40 cellular contexts compared by ENCODE assay signal in genomic region chr16:24091125-24091524, GRCh38.
"Had no signal": no experiment of that assay in that cellular context is flagged by ENCODE, and none has a peak within 500 bp of the region (broad histone marks: within the 10 kb centered on the region; RNA-seq: fewer than 3 reads in every experiment).

No MANE protein-coding gene starts in this region.

- DNase-seq: activated effector memory CD4-positive, alpha-beta T cell treated with anti-CD3 and anti-CD28 coated beads, Interleukin-2, amount 50 U/mL, for 16 hours; activated effector memory CD4-positive, alpha-beta T cell treated with Interleukin-2 at 50 U/mL for 16 hours; activated gamma-delta T cell; activated gamma-delta T cell treated with Interleukin-2 at 50 U/mL for 16 hours; activated naive CD4-positive, alpha-beta T cell; activated naive CD4-positive, alpha-beta T cell treated with anti-CD3 and anti-CD28 coated beads for 36 hours; activated naive CD4-positive, alpha-beta T cell treated with anti-CD3 and anti-CD28 coated beads, Interleukin-2, amount 10 ng/mL, durations not matched to agents 7 days and 5 days; activated naive CD4-positive, alpha-beta T cell treated with anti-CD3 and anti-CD28 coated beads, Interleukin-2, amount 50 U/mL, for 16 hours; activated naive CD4-positive, alpha-beta T cell treated with Interleukin-2 at 50 U/mL for 16 hours; activated naive CD8-positive, alpha-beta T cell treated with anti-CD3 and anti-CD28 coated beads for 36 hours; activated naive CD8-positive, alpha-beta T cell treated with anti-CD3 and anti-CD28 coated beads, Interleukin-2, amount 10 ng/mL, durations not matched to agents 7 days and 5 days; activated naive CD8-positive, alpha-beta T cell treated with anti-CD3 and anti-CD28 coated beads, Interleukin-2, amount 50 U/mL, for 24 hours; activated T-cell treated with anti-CD3 and anti-CD28 coated beads, Interleukin-2, amount 50 U/mL, for 1 hour; activated T-cell treated with anti-CD3 and anti-CD28 coated beads, Interleukin-2, amount 50 U/mL, for 24 hours; activated T-cell treated with anti-CD3 and anti-CD28 coated beads, Interleukin-2, amount 50 U/mL, for 4 hours; activated T-cell treated with anti-CD3 and anti-CD28 coated beads, Interleukin-2, amount 50 U/mL, for 48 hours; activated T-cell treated with anti-CD3 and anti-CD28 coated beads, Interleukin-2, amount 50 U/mL, for 72 hours; adrenal gland; amniotic stem cell; amygdala; anterior cingulate cortex; aorta; body of pancreas; brain microvascular endothelial cell; caudate nucleus; central memory CD4-positive, alpha-beta T cell; cerebellar nuclear complex had no signal

- H3K27ac Mint-ChIP-seq: activated naive CD4-positive, alpha-beta T cell treated with anti-CD3 and anti-CD28 coated beads for 36 hours; activated naive CD4-positive, alpha-beta T cell treated with anti-CD3 and anti-CD28 coated beads, Interleukin-2, amount 10 ng/mL, durations not matched to agents 7 days and 5 days; activated naive CD4-positive, alpha-beta T cell treated with anti-CD3 and anti-CD28 coated beads, Interleukin-2, amount 50 U/mL, for 24 hours; activated naive CD8-positive, alpha-beta T cell; activated naive CD8-positive, alpha-beta T cell treated with anti-CD3 and anti-CD28 coated beads for 36 hours; activated naive CD8-positive, alpha-beta T cell treated with anti-CD3 and anti-CD28 coated beads, Interleukin-2, amount 10 ng/mL, durations not matched to agents 7 days and 5 days; activated naive CD8-positive, alpha-beta T cell treated with anti-CD3 and anti-CD28 coated beads, Interleukin-2, amount 50 U/mL, for 24 hours; activated T-cell treated with anti-CD3 and anti-CD28 coated beads, Interleukin-2, amount 50 U/mL, for 24 hours; activated T-cell treated with anti-CD3 and anti-CD28 coated beads, Interleukin-2, amount 50 U/mL, for 72 hours; activated T-helper 1 cell treated with anti-CD3 and anti-CD28 coated beads, Interleukin-12 subunit alpha, Interleukin-12 subunit beta, Interleukin-2, Interleukin-4 antibody, amounts not matched to agents 30 ng/mL and 10 ng/mL and 1 ng/mL, durations not matched to agents 14 hours and 24 hours and 36 hours; activated T-helper 17 cell treated with anti-CD3 and anti-CD28 coated beads, Interleukin-2, amount 50 U/mL, for 72 hours; activated T-helper 2 cell treated with anti-CD3 and anti-CD28 coated beads, Interferon-gamma antibody, Interleukin-2, Interleukin-4, amounts not matched to agents 10 μg/mL and 5 μg/mL and 100 μg/mL, durations not matched to agents 14 hours and 24 hours and 36 hours; brain had no signal

- ATAC-seq: activated naive CD4-positive, alpha-beta T cell treated with anti-CD3 and anti-CD28 coated beads, Interleukin-2, amount 50 U/mL, for 72 hours; activated naive CD8-positive, alpha-beta T cell treated with anti-CD3 and anti-CD28 coated beads, Interleukin-2, amount 50 U/mL, for 24 hours; activated T-cell treated with anti-CD3 and anti-CD28 coated beads, Interleukin-2, amount 50 U/mL, for 4 hours; activated T-cell treated with anti-CD3 and anti-CD28 coated beads, Interleukin-2, amount 50 U/mL, for 72 hours; activated T-helper 17 cell treated with anti-CD3 and anti-CD28 coated beads, Interleukin-2, amount 50 U/mL, for 72 hours; body of pancreas had no signal

- H3K4me1 ChIP-seq: adrenal gland, ascending aorta, body of pancreas, breast epithelium had no signal

- H3K27me3 Mint-ChIP-seq: activated naive CD4-positive, alpha-beta T cell treated with anti-CD3 and anti-CD28 coated beads, Interleukin-2, amount 10 ng/mL, durations not matched to agents 7 days and 5 days; activated naive CD4-positive, alpha-beta T cell treated with anti-CD3 and anti-CD28 coated beads, Interleukin-2, amount 50 U/mL, for 24 hours; activated naive CD8-positive, alpha-beta T cell; activated naive CD8-positive, alpha-beta T cell treated with anti-CD3 and anti-CD28 coated beads for 36 hours; activated naive CD8-positive, alpha-beta T cell treated with anti-CD3 and anti-CD28 coated beads, Interleukin-2, amount 10 ng/mL, durations not matched to agents 7 days and 5 days; activated naive CD8-positive, alpha-beta T cell treated with anti-CD3 and anti-CD28 coated beads, Interleukin-2, amount 50 U/mL, for 24 hours; activated T-cell treated with anti-CD3 and anti-CD28 coated beads, Interleukin-2, amount 50 U/mL, for 24 hours; activated T-helper 17 cell treated with anti-CD3 and anti-CD28 coated beads, Interleukin-2, amount 50 U/mL, for 72 hours; brain; central memory CD8-positive, alpha-beta T cell had no signal

- FAIRE-seq: astrocyte, bronchial epithelial cell had no signal

- H3K27me3 ChIP-seq: adrenal gland, ascending aorta, body of pancreas, brain microvascular endothelial cell, cardiac muscle cell had no signal

- H3K36me3 ChIP-seq: adrenal gland, ascending aorta, brain microvascular endothelial cell, breast epithelium, cardiac muscle cell had no signal

- H3K4me3 ChIP-seq: adrenal gland, ascending aorta, body of pancreas, breast epithelium, cardiac muscle cell had no signal

- H3K9me3 ChIP-seq: adrenal gland, body of pancreas had no signal

- H3K27ac ChIP-seq: adrenal gland, ascending aorta, body of pancreas, brain microvascular endothelial cell, breast epithelium, cardiac muscle cell had no signal

- H3K4me3 Mint-ChIP-seq: activated naive CD4-positive, alpha-beta T cell treated with anti-CD3 and anti-CD28 coated beads for 36 hours; activated naive CD4-positive, alpha-beta T cell treated with anti-CD3 and anti-CD28 coated beads, Interleukin-2, amount 10 ng/mL, durations not matched to agents 7 days and 5 days; activated naive CD4-positive, alpha-beta T cell treated with anti-CD3 and anti-CD28 coated beads, Interleukin-2, amount 50 U/mL, for 24 hours; activated naive CD8-positive, alpha-beta T cell; activated naive CD8-positive, alpha-beta T cell treated with anti-CD3 and anti-CD28 coated beads for 36 hours; activated naive CD8-positive, alpha-beta T cell treated with anti-CD3 and anti-CD28 coated beads, Interleukin-2, amount 10 ng/mL, durations not matched to agents 7 days and 5 days; activated naive CD8-positive, alpha-beta T cell treated with anti-CD3 and anti-CD28 coated beads, Interleukin-2, amount 50 U/mL, for 24 hours; activated T-cell treated with anti-CD3 and anti-CD28 coated beads, Interleukin-2, amount 50 U/mL, for 24 hours; activated T-cell treated with anti-CD3 and anti-CD28 coated beads, Interleukin-2, amount 50 U/mL, for 4 hours; activated T-cell treated with anti-CD3 and anti-CD28 coated beads, Interleukin-2, amount 50 U/mL, for 72 hours; activated T-helper 1 cell treated with anti-CD3 and anti-CD28 coated beads, Interleukin-12 subunit alpha, Interleukin-12 subunit beta, Interleukin-2, Interleukin-4 antibody, amounts not matched to agents 30 ng/mL and 10 ng/mL and 1 ng/mL, durations not matched to agents 14 hours and 24 hours and 36 hours; activated T-helper 17 cell treated with anti-CD3 and anti-CD28 coated beads, Interleukin-2, amount 50 U/mL, for 72 hours; brain; central memory CD8-positive, alpha-beta T cell had no signal
